ENCODE assay signal across 25 cellular contexts in genomic region chr11:92087916-92088537, GRCh38.
"Had no signal": no experiment of that assay in that cellular context is flagged by ENCODE, and none has a peak within 500 bp of the region (broad histone marks: within the 10 kb centered on the region; RNA-seq: fewer than 3 reads in every experiment).

No MANE protein-coding gene starts in this region.

- ATAC-seq: activated T-helper 17 cell treated with anti-CD3 and anti-CD28 coated beads, Interleukin-2, amount 50 U/mL, for 72 hours; T-cell had no signal

- H3K4me3 ChIP-seq: cardiac muscle cell, SK-N-MC had no signal

- H3K27me3 ChIP-seq: brain microvascular endothelial cell, cardiac muscle cell had no signal

- DNase-seq: activated CD4-positive, alpha-beta memory T cell treated with anti-CD3 and anti-CD28 coated beads for 36 hours; activated CD4-positive, alpha-beta T cell treated with anti-CD3 and anti-CD28 coated beads, Interleukin-2, amount 10 ng/mL, durations not matched to agents 7 days and 5 days; activated CD4-positive, CD25-positive, alpha-beta regulatory T cell; activated CD8-positive, alpha-beta memory T cell treated with anti-CD3 and anti-CD28 coated beads for 24 hours; activated gamma-delta T cell; activated naive CD4-positive, alpha-beta T cell treated with anti-CD3 and anti-CD28 coated beads for 36 hours; activated T-cell treated with anti-CD3 and anti-CD28 coated beads for 4 hours; activated T-cell treated with anti-CD3 and anti-CD28 coated beads, Interleukin-2, amount 50 U/mL, for 48 hours; brain microvascular endothelial cell; NCI-H1092; NCI-H1417; NCI-H1930; NCI-H2107; NCI-H345; NCI-H510A; NCI-H526 treated with DMSO at 0.1 percent for 48 hours; NCI-H82; T-cell; T-helper 2 cell; T1000 had no signal

- H3K36me3 ChIP-seq: brain microvascular endothelial cell, cardiac muscle cell had no signal

- H3K27ac ChIP-seq: brain microvascular endothelial cell, cardiac muscle cell, KMS-11, SK-N-MC had no signal

- H3K4me2 ChIP-seq: KMS-11 had no signal

- H3K4me3 Mint-ChIP-seq: activated CD4-positive, alpha-beta memory T cell treated with anti-CD3 and anti-CD28 coated beads for 36 hours; activated CD4-positive, alpha-beta T cell treated with anti-CD3 and anti-CD28 coated beads, Interleukin-2, amount 10 ng/mL, durations not matched to agents 7 days and 5 days; activated naive CD4-positive, alpha-beta T cell treated with anti-CD3 and anti-CD28 coated beads for 36 hours; activated naive CD8-positive, alpha-beta T cell; activated T-helper 17 cell treated with anti-CD3 and anti-CD28 coated beads, Interleukin-2, amount 50 U/mL, for 72 hours; T-cell had no signal

- H3K36me3 Mint-ChIP-seq: activated naive CD8-positive, alpha-beta T cell; T-cell had no signal

- H3K27me3 Mint-ChIP-seq: activated CD4-positive, alpha-beta memory T cell treated with anti-CD3 and anti-CD28 coated beads for 36 hours; activated CD4-positive, alpha-beta T cell treated with anti-CD3 and anti-CD28 coated beads, Interleukin-2, amount 10 ng/mL, durations not matched to agents 7 days and 5 days; activated naive CD8-positive, alpha-beta T cell; activated T-helper 17 cell treated with anti-CD3 and anti-CD28 coated beads, Interleukin-2, amount 50 U/mL, for 72 hours; T-cell had no signal

- H3K4me1 Mint-ChIP-seq: activated CD4-positive, alpha-beta T cell treated with anti-CD3 and anti-CD28 coated beads, Interleukin-2, amount 10 ng/mL, durations not matched to agents 7 days and 5 days; activated T-helper 17 cell treated with anti-CD3 and anti-CD28 coated beads, Interleukin-2, amount 50 U/mL, for 72 hours; T-cell had no signal

- H3K27ac Mint-ChIP-seq: activated CD4-positive, alpha-beta memory T cell treated with anti-CD3 and anti-CD28 coated beads for 36 hours; activated CD4-positive, alpha-beta T cell treated with anti-CD3 and anti-CD28 coated beads, Interleukin-2, amount 10 ng/mL, durations not matched to agents 7 days and 5 days; activated naive CD4-positive, alpha-beta T cell treated with anti-CD3 and anti-CD28 coated beads for 36 hours; activated naive CD8-positive, alpha-beta T cell; activated T-helper 17 cell treated with anti-CD3 and anti-CD28 coated beads, Interleukin-2, amount 50 U/mL, for 72 hours; T-cell had no signal
